ENCODE assay signal across 10 cellular contexts in genomic region chr15:36831915-36832310, GRCh38.
DNase-seq lines count a peak whose midpoint lies in the region; ATAC-seq and TF ChIP-seq lines count a peak whose summit lies in the region.
"Had no signal": no experiment of that assay in that cellular context is flagged by ENCODE, and none has a peak within 500 bp of the region (broad histone marks: within the 10 kb centered on the region; RNA-seq: fewer than 3 reads in every experiment).

No MANE protein-coding gene starts in this region.

- intact Hi-C loops in psoas muscle (cut with DNase I) = loop anchor here in 1 of 2 donors (2.0 kb wide), 1 partner anchor 21 kb away; no protein-coding TSS in a partner anchor

- WGBS in GM23248 (ENCODE audit: low coverage in 1 of 2, low lambda C conversion rate in 2 of 2, missing lambda C conversion rate in 2 of 2), 2 experiments = 0 to 6% methylated on average over 1 of the region's 1 CpG
- WGBS in psoas muscle, 3 donors = 93 to 98% (median 97%) methylated on average over 1 of the region's 1 CpG

- no peak for TF ChIP-seq CTCF in MM.1S (IDR thresholded peaks at IDR 0.05; ENCODE audit: low read length)
- TF ChIP-seq CTCF in fibroblast of lung (conservative IDR thresholded peaks at IDR 0.05 in 1 of 2, IDR thresholded peaks at IDR 0.05 in 1 of 2; ENCODE audit: low read depth in 1 of 2, low read length in 2 of 2) = no peak
- no peak for TF ChIP-seq CTCF in coronary artery (IDR thresholded peaks at IDR 0.05)
- TF ChIP-seq CTCF in psoas muscle (IDR thresholded peaks at IDR 0.05) = no peak

- H3K27me3 ChIP-seq in GM23248 (replicated peaks; ENCODE audit: insufficient read depth) = no peaks in the 10 kb centered on the region
- H3K27me3 ChIP-seq in MM.1S (replicated peaks; ENCODE audit: insufficient read depth, low read length) = no peaks in the 10 kb centered on the region
- no peaks in the 10 kb centered on the region for H3K27me3 ChIP-seq in fibroblast of lung (ENCODE audit: control insufficient read depth, insufficient read depth, low read length)
- H3K27me3 ChIP-seq in psoas muscle (ENCODE audit: insufficient read depth in 3 of 3, low read length in 2 of 3) = no peaks in the 10 kb centered on the region

- H3K4me3 ChIP-seq in GM23248 (no peak overlapping the region), MM.1S (ENCODE audit: low read length) (no peak overlapping the region), fibroblast of lung (replicated peaks in 1 of 4; ENCODE audit: control extremely low read depth in 1 of 4, insufficient read depth in 1 of 4, low read depth in 3 of 4, low read length in 4 of 4) (no peak overlapping the region), coronary artery (no peak overlapping the region), psoas muscle (no peak overlapping the region)

- H3K27ac ChIP-seq in GM23248 = peak overlapping the region; percentile 86
- H3K27ac ChIP-seq in MM.1S (ENCODE audit: low read length) = no peak overlapping the region
- peak overlapping the region; percentile 57 for H3K27ac ChIP-seq in fibroblast of lung (ENCODE audit: insufficient read depth, low read length)
- H3K27ac ChIP-seq in coronary artery = no peak overlapping the region
- no peak overlapping the region for H3K27ac ChIP-seq in psoas muscle

- H3K9me2 ChIP-seq in GM23248 (ENCODE audit: insufficient read depth) = no peaks in the 10 kb centered on the region
- no peaks in the 10 kb centered on the region for H3K9me2 ChIP-seq in MM.1S (replicated peaks; ENCODE audit: insufficient read depth, low read length)

- H3F3A ChIP-seq in GM23248 (ENCODE audit: insufficient read depth) (peaks cover 22% of the 10 kb centered on the region), MM.1S (ENCODE audit: insufficient read depth, low read length) (no peaks in the 10 kb centered on the region)

- H2AFZ ChIP-seq in GM23248 (peak overlapping the region; percentile 30; the same call in 1 of the 2 replicates), MM.1S (ENCODE audit: low read length) (no peak overlapping the region), fibroblast of lung (ENCODE audit: low read length) (no peak overlapping the region)

- peak overlapping the region; percentile 53 for H3K9ac ChIP-seq in GM23248
- no peak overlapping the region for H3K9ac ChIP-seq in MM.1S (ENCODE audit: low read length)
- H3K9ac ChIP-seq in fibroblast of lung (ENCODE audit: insufficient read depth, low read length) = no peak overlapping the region

- H3K4me2 ChIP-seq in GM23248 (ENCODE audit: unreplicated experiment) = peak overlapping the region; percentile 32
- H3K4me2 ChIP-seq in MM.1S (ENCODE audit: low read depth, low read length) = no peak overlapping the region
- peak overlapping the region; percentile 47 for H3K4me2 ChIP-seq in fibroblast of lung (ENCODE audit: extremely low read depth, insufficient read depth, low read length)

- H4K20me1 ChIP-seq in GM23248 (ENCODE audit: insufficient read depth) (no peaks in the 10 kb centered on the region), MM.1S (ENCODE audit: insufficient read depth, low read length) (no peaks in the 10 kb centered on the region), fibroblast of lung (ENCODE audit: control insufficient read depth, extremely low read depth, insufficient read depth, low read length) (no peaks in the 10 kb centered on the region)

- in situ Hi-C loops in GM23248 (cut with MboI) (no loop called here), KBM-7 (cut with MboI; ENCODE audit: low pct_unique_long_range_greater_than_20kb, low sequenced_read_pairs) (no loop called here)

- ATAC-seq in GM18873 (IDR thresholded peaks at IDR 0.05; ENCODE audit: low FRiP score, unreplicated experiment) = peak; percentile 4
- no peak for ATAC-seq in psoas muscle

- H3K9me3 ChIP-seq in GM23248 (ENCODE audit: low read depth) (no peaks in the 10 kb centered on the region), MM.1S (replicated peaks; ENCODE audit: insufficient read depth, low read length) (no peaks in the 10 kb centered on the region), fibroblast of lung (ENCODE audit: control insufficient read depth, insufficient read depth, low read depth, low read length) (no peaks in the 10 kb centered on the region), psoas muscle (no peaks in the 10 kb centered on the region)

- H3K36me3 ChIP-seq in GM23248 (ENCODE audit: low read depth) = no peaks in the 10 kb centered on the region
- H3K36me3 ChIP-seq in MM.1S (replicated peaks; ENCODE audit: insufficient read depth, low read length) = no peaks in the 10 kb centered on the region
- H3K36me3 ChIP-seq in fibroblast of lung (ENCODE audit: control insufficient read depth, insufficient read depth, low read length) = no peaks in the 10 kb centered on the region
- no peaks in the 10 kb centered on the region for H3K36me3 ChIP-seq in psoas muscle (ENCODE audit: insufficient read depth in 1 of 2, low read depth in 1 of 2)

- no peak for DNase-seq in GM23248
- DNase-seq in MM.1S = peak; percentile 16
- peak in 1 of 2 donors; percentile 10 for DNase-seq in fibroblast of lung (ENCODE audit: low read depth in 2 of 2)
- no peak for DNase-seq in coronary artery (ENCODE audit: low spot score)
- DNase-seq in KBM-7 = no peak
- no peak for DNase-seq in psoas muscle
- no peak for DNase-seq in ureter (ENCODE audit: low spot score)
- DNase-seq: activated naive CD4-positive, alpha-beta T cell treated with Interleukin-2 at 50 U/mL for 16 hours; NCI-H524 had no signal

- no peaks in the 10 kb centered on the region for H3K79me2 ChIP-seq in GM23248 (ENCODE audit: insufficient read depth)
- no peaks in the 10 kb centered on the region for H3K79me2 ChIP-seq in MM.1S (ENCODE audit: low read length)
- no peaks in the 10 kb centered on the region for H3K79me2 ChIP-seq in fibroblast of lung (ENCODE audit: control insufficient read depth, insufficient read depth, low read length)

- H3K4me1 ChIP-seq in GM23248 (ENCODE audit: insufficient read depth) (peaks cover 34% of the 10 kb centered on the region), MM.1S (ENCODE audit: low read length) (no peaks in the 10 kb centered on the region), fibroblast of lung (ENCODE audit: control insufficient read depth, extremely low read depth, insufficient read depth, low read length) (peaks cover 9% of the 10 kb centered on the region), psoas muscle (no peaks in the 10 kb centered on the region)

Comparison
In these comparisons a context has a peak if more than half of its experiments do, and no peak if none do; other contexts are left out.
1. H3K27ac ChIP-seq: peak in GM23248 (single experiment) and fibroblast of lung (single experiment); none in MM.1S (single experiment), coronary artery (0 of 2) and psoas muscle (single experiment).